Comparison of ENCODE assay signal across 12 cellular contexts in the genomic region with DNA sequence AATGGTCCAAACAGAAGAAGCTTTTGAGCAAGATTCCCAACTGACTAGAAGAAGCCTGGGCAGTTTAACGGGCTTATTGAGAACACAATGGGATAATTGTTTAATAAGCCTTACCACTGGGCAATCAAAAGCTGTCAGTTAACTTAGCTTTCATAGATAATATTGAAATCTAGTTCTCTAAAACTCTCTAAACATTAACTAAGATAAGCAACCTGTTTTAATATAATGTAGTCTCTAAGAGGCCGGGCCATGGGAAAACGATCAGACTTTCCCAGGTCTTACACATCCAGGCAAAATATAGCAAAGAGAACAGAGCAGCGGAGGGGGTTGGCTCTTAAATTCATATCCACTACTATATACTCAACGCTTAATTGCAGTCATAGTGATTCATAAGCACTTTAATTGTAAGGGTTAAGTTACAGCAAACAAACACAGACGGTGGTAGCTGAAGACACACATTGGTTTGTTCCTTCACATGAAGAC.
DNase-seq lines count a peak whose midpoint lies in the region; ATAC-seq and TF ChIP-seq lines count a peak whose summit lies in the region.
"Had no signal": no experiment of that assay in that cellular context is flagged by ENCODE, and none has a peak within 500 bp of the region (broad histone marks: within the 10 kb centered on the region; RNA-seq: fewer than 3 reads in every experiment).

No MANE protein-coding gene starts in this region.

- ATAC-seq in PC-3, result peak; percentile 62
- peak; percentile 91 for ATAC-seq in mucosa of descending colon
- ATAC-seq in HG02759 (IDR thresholded peaks at IDR 0.05; ENCODE audit: unreplicated experiment), result no peak
- ATAC-seq in GM23338, result no peak
- no peak for ATAC-seq in HG03097 (IDR thresholded peaks at IDR 0.05; ENCODE audit: low FRiP score, unreplicated experiment)

- H3K36me3 ChIP-seq in PC-3 (ENCODE audit: low read depth, low read length) (no peaks in the 10 kb centered on the region), mucosa of descending colon (ENCODE audit: low read depth) (no peaks in the 10 kb centered on the region), stomach (no peaks in the 10 kb centered on the region), GM23338 (ENCODE audit: insufficient read depth) (no peaks in the 10 kb centered on the region)

- no peak overlapping the region for H3K27ac Mint-ChIP-seq in GM23338
- H3K27ac Mint-ChIP-seq: activated naive CD4-positive, alpha-beta T cell treated with anti-CD3 and anti-CD28 coated beads, Interleukin-2, amount 50 U/mL, for 24 hours; stimulated activated naive CD8-positive, alpha-beta T cell treated with anti-CD3 and anti-CD28 coated beads, Interleukin-15, Interleukin-2, amounts not matched to agents 100 ng/mL and 50 ng/mL, for 24 hours had no signal

- BruUV-seq in PC-3 (replicated peaks; lab: Mats Ljungman, UMichigan), result no TSS peak

- H3K4me1 Mint-ChIP-seq in GM23338, result peaks cover 9% of the 10 kb centered on the region
- H3K4me1 Mint-ChIP-seq: activated naive CD4-positive, alpha-beta T cell treated with anti-CD3 and anti-CD28 coated beads, Interleukin-2, amount 50 U/mL, for 24 hours had no signal

- POLR2A ChIA-PET in PC-3 (lab: Charles Lee; ENCODE audit: unreplicated experiment), result no interaction called here

- no peak for TF ChIP-seq EP300 in stomach (IDR thresholded peaks at IDR 0.05)

- intact Hi-C loops in PC-3 (cut with micrococcal nuclease) (loop anchor here (1.0 to 10.0 kb wide), 2 partner anchors 156 to 351 kb away; no protein-coding TSS in a partner anchor), mucosa of descending colon (cut with DNase I, micrococcal nuclease) (loop anchor here in 1 of 2 donors (10.0 kb wide), 1 partner anchor 346 kb away; no protein-coding TSS in a partner anchor), stomach (cut with DNase I; ENCODE audit: low total_unique reads) (no loop called here)

- no peak overlapping the region for H3K27ac ChIP-seq in PC-3 (ENCODE audit: low read length)
- H3K27ac ChIP-seq in stomach, result no peak overlapping the region
- no peak overlapping the region for H3K27ac ChIP-seq in GM23338 (ENCODE audit: low read depth)
- H3K27ac ChIP-seq: HL-60 had no signal

- H3K4me3 Mint-ChIP-seq in GM23338, result no peak overlapping the region
- H3K4me3 Mint-ChIP-seq: activated naive CD4-positive, alpha-beta T cell treated with anti-CD3 and anti-CD28 coated beads, Interleukin-2, amount 50 U/mL, for 24 hours; stimulated activated naive CD8-positive, alpha-beta T cell treated with anti-CD3 and anti-CD28 coated beads, Interleukin-15, Interleukin-2, amounts not matched to agents 100 ng/mL and 50 ng/mL, for 24 hours had no signal

- H3K79me2 ChIP-seq in PC-3 (ENCODE audit: low read length), result no peaks in the 10 kb centered on the region
- no peaks in the 10 kb centered on the region for H3K79me2 ChIP-seq in GM23338 (replicated peaks; ENCODE audit: insufficient read depth)

- TF ChIP-seq POLR2A in stomach (IDR thresholded peaks at IDR 0.05), result no peak

- DNase-seq in DMS153 treated with DMSO at 0.1 percent for 48 hours (lab: John Stamatoyannopoulos, UW; ENCODE audit: unreplicated experiment), result peak; percentile 89
- DNase-seq in NCI-H1694 (lab: John Stamatoyannopoulos, UW), result peak; percentile 60
- peak; percentile 32 for DNase-seq in PC-3
- peak in 1 of 3 donors; percentile 69 for DNase-seq in mucosa of descending colon
- no peak for DNase-seq in stomach
- no peak for DNase-seq in GM23338 (ENCODE audit: low spot score)

- WGBS in stomach, 5 donors, result 21 to 50% (median 38%) methylated on average over 6 of the region's 6 CpGs

- H4K20me1 ChIP-seq in PC-3 (ENCODE audit: low read length) (no peaks in the 10 kb centered on the region), GM23338 (replicated peaks; ENCODE audit: insufficient read depth) (no peaks in the 10 kb centered on the region)

- no peaks in the 10 kb centered on the region for H3K27me3 ChIP-seq in PC-3 (ENCODE audit: low read length)
- H3K27me3 ChIP-seq in stomach, result no peaks in the 10 kb centered on the region
- no peaks in the 10 kb centered on the region for H3K27me3 ChIP-seq in GM23338 (ENCODE audit: insufficient read depth)

- H3K4me3 ChIP-seq in PC-3 (ENCODE audit: low read length), result no peak overlapping the region
- H3K4me3 ChIP-seq in mucosa of descending colon, result no peak overlapping the region
- no peak overlapping the region for H3K4me3 ChIP-seq in stomach
- no peak overlapping the region for H3K4me3 ChIP-seq in GM23338

- TF ChIP-seq CTCF in PC-3 (conservative IDR thresholded peaks at IDR 0.05; ENCODE audit: low read depth, low read length) (no peak), mucosa of descending colon (IDR thresholded peaks at IDR 0.05) (no peak), stomach (IDR thresholded peaks at IDR 0.05) (no peak), GM23338 (conservative IDR thresholded peaks at IDR 0.05; ENCODE audit: low read depth in 2 of 2) (no peak)

- peak overlapping the region; percentile 13 for H3K4me2 ChIP-seq in PC-3 (ENCODE audit: low read length)
- no peak overlapping the region for H3K4me2 ChIP-seq in GM23338
- H3K4me2 ChIP-seq: SK-N-SH had no signal

- H2AFZ ChIP-seq in PC-3 (ENCODE audit: low read length) (peak overlapping the region; percentile 15; the same call in 1 of the 2 replicates), GM23338 (no peak overlapping the region)

- H3K36me3 Mint-ChIP-seq in GM23338 (ENCODE audit: low read depth), result no peaks in the 10 kb centered on the region
- H3K36me3 Mint-ChIP-seq: activated naive CD4-positive, alpha-beta T cell treated with anti-CD3 and anti-CD28 coated beads, Interleukin-2, amount 50 U/mL, for 24 hours had no signal

- H3K27me3 Mint-ChIP-seq in GM23338 (ENCODE audit: insufficient read depth, low read depth, poor library complexity), result no peaks in the 10 kb centered on the region
- H3K27me3 Mint-ChIP-seq: activated naive CD4-positive, alpha-beta T cell treated with anti-CD3 and anti-CD28 coated beads, Interleukin-2, amount 50 U/mL, for 24 hours; stimulated activated naive CD8-positive, alpha-beta T cell treated with anti-CD3 and anti-CD28 coated beads, Interleukin-15, Interleukin-2, amounts not matched to agents 100 ng/mL and 50 ng/mL, for 24 hours had no signal

- no peaks in the 10 kb centered on the region for H3K9me3 Mint-ChIP-seq in GM23338
- H3K9me3 Mint-ChIP-seq: activated naive CD4-positive, alpha-beta T cell treated with anti-CD3 and anti-CD28 coated beads, Interleukin-2, amount 50 U/mL, for 24 hours; stimulated activated naive CD8-positive, alpha-beta T cell treated with anti-CD3 and anti-CD28 coated beads, Interleukin-15, Interleukin-2, amounts not matched to agents 100 ng/mL and 50 ng/mL, for 24 hours had no signal

- CTCF ChIA-PET in PC-3 (lab: Charles Lee), result interaction anchor here (0.6 to 1.1 kb wide), 5 partner anchors 130 to 369 kb away, joined by 3 to 7 read pairs (median 3); no protein-coding TSS in a partner anchor

- H3K4me1 ChIP-seq in PC-3 (ENCODE audit: insufficient read depth, low read length) (peaks cover 12% of the 10 kb centered on the region), mucosa of descending colon (ENCODE audit: low read depth) (no peaks in the 10 kb centered on the region), stomach (peaks cover 0 to 16% (median 0%) of the 10 kb centered on the region in 4 donors), GM23338 (ENCODE audit: insufficient read depth) (0 out of 2 replicates have a peak, but pooled peaks cover 9% of the 10 kb centered on the region)

- H3K9me3 ChIP-seq in PC-3 (ENCODE audit: low read length), result no peaks in the 10 kb centered on the region
- no peaks in the 10 kb centered on the region for H3K9me3 ChIP-seq in mucosa of descending colon
- no peaks in the 10 kb centered on the region for H3K9me3 ChIP-seq in stomach
- H3K9me3 ChIP-seq: SK-N-SH had no signal

- H3K9me2 ChIP-seq in PC-3 (replicated peaks; ENCODE audit: low read length), result no peaks in the 10 kb centered on the region
- no peaks in the 10 kb centered on the region; the same call in 1 of the 2 replicates for H3K9me2 ChIP-seq in GM23338 (ENCODE audit: insufficient read depth)
- H3K9me2 ChIP-seq: SK-N-SH had no signal

- H3F3A ChIP-seq in PC-3 (ENCODE audit: low read length, unreplicated experiment) (no peaks in the 10 kb centered on the region), GM23338 (replicated peaks; ENCODE audit: low read depth) (no peaks in the 10 kb centered on the region)

- no peak overlapping the region for H3K9ac ChIP-seq in PC-3 (ENCODE audit: low read length)
- H3K9ac ChIP-seq: SK-N-SH had no signal

TF ChIP-seq in GM23338, 12 proteins besides CTCF, POLR2A, EP300 and RAD21 (continues in another document):
- TF ChIP-seq CREB1 (CRISPR knock-in tag; IDR thresholded peaks at IDR 0.05; ENCODE audit: low read depth), result no peak
- TF ChIP-seq POLR2AphosphoS5 (IDR thresholded peaks at IDR 0.05; ENCODE audit: low read depth), result no peak
- TF ChIP-seq JUNB (IDR thresholded peaks at IDR 0.05; ENCODE audit: unreplicated experiment), result no peak
- TF ChIP-seq, protein P1, sequence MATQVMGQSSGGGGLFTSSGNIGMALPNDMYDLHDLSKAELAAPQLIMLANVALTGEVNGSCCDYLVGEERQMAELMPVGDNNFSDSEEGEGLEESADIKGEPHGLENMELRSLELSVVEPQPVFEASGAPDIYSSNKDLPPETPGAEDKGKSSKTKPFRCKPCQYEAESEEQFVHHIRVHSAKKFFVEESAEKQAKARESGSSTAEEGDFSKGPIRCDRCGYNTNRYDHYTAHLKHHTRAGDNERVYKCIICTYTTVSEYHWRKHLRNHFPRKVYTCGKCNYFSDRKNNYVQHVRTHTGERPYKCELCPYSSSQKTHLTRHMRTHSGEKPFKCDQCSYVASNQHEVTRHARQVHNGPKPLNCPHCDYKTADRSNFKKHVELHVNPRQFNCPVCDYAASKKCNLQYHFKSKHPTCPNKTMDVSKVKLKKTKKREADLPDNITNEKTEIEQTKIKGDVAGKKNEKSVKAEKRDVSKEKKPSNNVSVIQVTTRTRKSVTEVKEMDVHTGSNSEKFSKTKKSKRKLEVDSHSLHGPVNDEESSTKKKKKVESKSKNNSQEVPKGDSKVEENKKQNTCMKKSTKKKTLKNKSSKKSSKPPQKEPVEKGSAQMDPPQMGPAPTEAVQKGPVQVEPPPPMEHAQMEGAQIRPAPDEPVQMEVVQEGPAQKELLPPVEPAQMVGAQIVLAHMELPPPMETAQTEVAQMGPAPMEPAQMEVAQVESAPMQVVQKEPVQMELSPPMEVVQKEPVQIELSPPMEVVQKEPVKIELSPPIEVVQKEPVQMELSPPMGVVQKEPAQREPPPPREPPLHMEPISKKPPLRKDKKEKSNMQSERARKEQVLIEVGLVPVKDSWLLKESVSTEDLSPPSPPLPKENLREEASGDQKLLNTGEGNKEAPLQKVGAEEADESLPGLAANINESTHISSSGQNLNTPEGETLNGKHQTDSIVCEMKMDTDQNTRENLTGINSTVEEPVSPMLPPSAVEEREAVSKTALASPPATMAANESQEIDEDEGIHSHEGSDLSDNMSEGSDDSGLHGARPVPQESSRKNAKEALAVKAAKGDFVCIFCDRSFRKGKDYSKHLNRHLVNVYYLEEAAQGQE (IDR thresholded peaks at IDR 0.05; ENCODE audit: unreplicated experiment), result no peak
- TF ChIP-seq ZNF114 (CRISPR knock-in tag; IDR thresholded peaks at IDR 0.05), result no peak

Comparison
In these comparisons a context has a peak if more than half of its experiments do, and no peak if none do; other contexts are left out.
1. DNase-seq: peak in DMS153 treated with DMSO at 0.1 percent for 48 hours (single experiment), NCI-H1694 (single experiment) and PC-3 (single experiment); none in stomach (single experiment) and GM23338 (single experiment).
2. ATAC-seq: peak in PC-3 (single experiment) and mucosa of descending colon (single experiment); none in HG02759 (single experiment), GM23338 (single experiment) and HG03097 (single experiment).